Comparison of ENCODE assay signal across 19 cellular contexts in genomic region chr12:48126953-48127630, GRCh38. TPM values are rescaled to one million over a fixed set of nuclear protein-coding genes. Genes with fewer than 3 reads are reported as not detected.
DNase-seq lines count a peak whose midpoint lies in the region; TF ChIP-seq lines count a peak whose summit lies in the region.
"Had no signal": no experiment of that assay in that cellular context is flagged by ENCODE, and none has a peak within 500 bp of the region (broad histone marks: within the 10 kb centered on the region; RNA-seq: fewer than 3 reads in every experiment).

No MANE protein-coding gene starts in this region.

- H3K27me3 Mint-ChIP-seq in neural crest cell (ENCODE audit: low read depth), result no peaks in the 10 kb centered on the region

- H4K20me1 ChIP-seq in Karpas-422 (ENCODE audit: insufficient read depth, low read depth, low read length), result no peaks in the 10 kb centered on the region

- no peak overlapping the region for H3K4me3 ChIP-seq in Karpas-422 (ENCODE audit: low read length)
- no peak overlapping the region for H3K4me3 ChIP-seq in dorsolateral prefrontal cortex
- H3K4me3 ChIP-seq: A549, GM23338 had no signal

- peaks cover 71% of the 10 kb centered on the region for H3K79me2 ChIP-seq in Karpas-422 (ENCODE audit: low read length)

- no peaks in the 10 kb centered on the region for H3K4me1 ChIP-seq in Karpas-422 (ENCODE audit: low read length)
- H3K4me1 ChIP-seq: A549 had no signal

- no peaks in the 10 kb centered on the region for H3K9me2 ChIP-seq in Karpas-422 (replicated peaks; ENCODE audit: insufficient read depth, low read length)

- no peak overlapping the region for H3K4me2 ChIP-seq in Karpas-422 (ENCODE audit: low read depth, low read length, poor library complexity, severe bottlenecking)
- H3K4me2 ChIP-seq: A549, GM23338 had no signal

- in situ Hi-C loops in G401 (cut with HindIII; ENCODE audit: low sequenced_read_pairs), result no loop called here

- H2AFZ ChIP-seq in Karpas-422 (ENCODE audit: low read length), result no peak overlapping the region
- H2AFZ ChIP-seq: GM23338 had no signal

- H3K27me3 ChIP-seq in Karpas-422 (ENCODE audit: low read length) (no peaks in the 10 kb centered on the region), dorsolateral prefrontal cortex (no peaks in the 10 kb centered on the region)

- peak overlapping the region; percentile 74 for H3K27ac Mint-ChIP-seq in neural crest cell (ENCODE audit: unreplicated experiment)
- H3K27ac Mint-ChIP-seq: CD14-positive monocyte, GM23338 had no signal

- DNase-seq in NCI-H2196 (lab: John Stamatoyannopoulos, UW; ENCODE audit: unreplicated experiment), result peak; percentile 24
- no peak for DNase-seq in NCI-H2196 treated with DMSO at 0.1 percent for 48 hours (lab: John Stamatoyannopoulos, UW; ENCODE audit: unreplicated experiment)
- DNase-seq in G401 (ENCODE audit: low spot score), result peak; percentile 17
- DNase-seq in RPMI8226, result peak; percentile 13
- no peak for DNase-seq in neural crest cell (ENCODE audit: low read depth, low spot score)
- no peak for DNase-seq in AG08395 (ENCODE audit: low spot score)
- DNase-seq in Karpas-422, result no peak
- no peak for DNase-seq in dorsolateral prefrontal cortex
- DNase-seq: COR-L47, DMS79, GDM1, KBM-7, NCI-H1930, NCI-H345, NCI-H526 treated with DMSO at 0.1 percent for 48 hours, PC-3 had no signal

- H3K27ac ChIP-seq in Karpas-422 (ENCODE audit: low read length) (no peak overlapping the region), dorsolateral prefrontal cortex (no peak overlapping the region)
- H3K27ac ChIP-seq: A549 had no signal

- intact Hi-C loops in dorsolateral prefrontal cortex (cut with DNase I), result no loop called here

- peaks cover 26% of the 10 kb centered on the region for H3K36me3 Mint-ChIP-seq in neural crest cell (ENCODE audit: low read depth)

- no peak overlapping the region for H3K9ac ChIP-seq in Karpas-422 (ENCODE audit: low read length)

- no peak overlapping the region for H3K4me3 Mint-ChIP-seq in neural crest cell
- H3K4me3 Mint-ChIP-seq: CD14-positive monocyte, GM23338 had no signal

- TF ChIP-seq CTCF in neural crest cell (conservative IDR thresholded peaks at IDR 0.05), result no peak
- no peak for TF ChIP-seq CTCF in dorsolateral prefrontal cortex (IDR thresholded peaks at IDR 0.05 in 54 of 56, conservative IDR thresholded peaks at IDR 0.05 in 2 of 56; ENCODE audit: low read depth in 1 of 56, partially characterized antibody in 56 of 56)

- H3K4me1 Mint-ChIP-seq in neural crest cell, result peaks cover 16% of the 10 kb centered on the region
- H3K4me1 Mint-ChIP-seq: CD14-positive monocyte, GM23338 had no signal

- no peaks in the 10 kb centered on the region for H3K9me3 Mint-ChIP-seq in neural crest cell
- H3K9me3 Mint-ChIP-seq: CD14-positive monocyte, GM23338 had no signal

- H3K9me3 ChIP-seq in Karpas-422 (ENCODE audit: low read length), result no peaks in the 10 kb centered on the region
- H3K9me3 ChIP-seq: A549 had no signal

- peaks cover 82% of the 10 kb centered on the region for H3K36me3 ChIP-seq in Karpas-422 (ENCODE audit: insufficient read depth, low read length)

RNA-seq across cellular contexts. Expression of gene PFKM, which starts 7.9 kb away (rescaled TPM):
- 71.9 and 90.2 TPM in 2 replicates for total RNA-seq in G401 (2014; rRNA removed; shearing (Covaris generic))
- total RNA-seq in neural crest cell, result 129 and 132 TPM in 2 replicates
- total RNA-seq in Karpas-422 (2014; rRNA removed; shearing (Covaris generic); ENCODE audit: low replicate concordance), result 71.4 and 96.7 TPM in 2 replicates
- total RNA-seq in dorsolateral prefrontal cortex, result 100 to 1,000 TPM in 119 of 120 experiments, 10 to 100 TPM in 1; 89.4 to 276 (median 195) TPM

RNA-seq across cellular contexts. Expression of gene SENP1, which starts 21.2 kb away (rescaled TPM):
- 20.7 and 27.3 TPM in 2 replicates for total RNA-seq in G401 (2014; rRNA removed; shearing (Covaris generic))
- total RNA-seq in neural crest cell, result 44.0 and 46.9 TPM in 2 replicates
- 20.1 and 44.5 TPM in 2 replicates for total RNA-seq in Karpas-422 (2014; rRNA removed; shearing (Covaris generic); ENCODE audit: low replicate concordance)
- 10 to 100 TPM in 119 of 120 experiments, 1 to 10 TPM in 1; 8.3 to 29.6 (median 18.5) TPM for total RNA-seq in dorsolateral prefrontal cortex

RNA-seq across cellular contexts. Expression of gene ASB8, which starts 30.2 kb away (rescaled TPM):
- 10.4 and 11.0 TPM in 2 replicates for total RNA-seq in G401 (2014; rRNA removed; shearing (Covaris generic))
- total RNA-seq in neural crest cell (21.5 and 21.7 TPM in 2 replicates), dorsolateral prefrontal cortex (10 to 100 TPM; 36.8 to 80.8 (median 58.2) TPM)
- 22.2 and 42.7 TPM in 2 replicates for total RNA-seq in Karpas-422 (2014; rRNA removed; shearing (Covaris generic); ENCODE audit: low replicate concordance)

RNA-seq across cellular contexts. Expression of gene CCDC184, which starts 56.4 kb away (rescaled TPM):
- 0.03 and 0.06 TPM in 2 replicates for total RNA-seq in G401 (2014; rRNA removed; shearing (Covaris generic))
- total RNA-seq in neural crest cell, result 12.6 and 12.8 TPM in 2 replicates
- total RNA-seq in Karpas-422 (2014; rRNA removed; shearing (Covaris generic); ENCODE audit: low replicate concordance), result 1.2 and 2.5 TPM in 2 replicates
- 10 to 100 TPM in 118 of 120 experiments, 1 to 10 TPM in 2; 7.1 to 60.5 (median 30.1) TPM for total RNA-seq in dorsolateral prefrontal cortex
- total RNA-seq: PC-3 had no signal

Comparison
In these comparisons a context has a peak if more than half of its experiments do, and no peak if none do; other contexts are left out.
1. DNase-seq: peak in NCI-H2196 (single experiment), G401 (single experiment) and RPMI8226 (single experiment); none in NCI-H2196 treated with DMSO at 0.1 percent for 48 hours (single experiment), neural crest cell (single experiment), AG08395 (single experiment), Karpas-422 (single experiment) and dorsolateral prefrontal cortex (0 of 10).